9 cellular contexts compared by ENCODE assay signal in the genomic region with DNA sequence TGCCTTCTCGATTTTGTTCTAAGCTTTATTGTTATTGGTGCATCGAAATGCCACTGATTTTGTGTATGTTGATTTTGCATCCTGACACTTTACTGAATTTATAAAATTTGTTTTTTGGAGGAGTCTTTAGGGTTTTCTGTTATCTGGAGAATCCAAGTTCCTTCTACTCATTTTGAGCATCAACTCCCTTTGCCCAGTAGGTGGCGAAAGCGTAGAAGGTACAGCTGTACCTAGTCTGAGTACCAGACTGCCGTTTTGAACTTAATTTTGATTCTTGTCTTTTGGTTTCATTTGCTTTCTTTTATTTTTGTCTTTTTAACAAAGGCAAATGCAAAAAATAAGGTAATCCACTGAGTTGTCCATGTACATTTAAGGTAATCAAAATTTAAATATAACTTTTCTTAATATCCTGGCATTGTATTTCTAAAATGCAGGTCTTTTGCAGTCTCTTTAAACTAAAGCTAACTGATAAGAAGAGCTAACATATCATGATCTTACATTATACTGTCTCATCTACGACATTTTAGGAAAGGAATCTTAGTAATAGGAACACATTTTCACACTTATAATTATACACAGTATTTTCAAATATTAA.
A peak's percentile ranks its signal among the peaks of the same experiment; 100 is the strongest.
DNase-seq lines count a peak whose midpoint lies in the region; ATAC-seq and TF ChIP-seq lines count a peak whose summit lies in the region.
"Had no signal": no experiment of that assay in that cellular context is flagged by ENCODE, and none has a peak within 500 bp of the region (broad histone marks: within the 10 kb centered on the region; RNA-seq: fewer than 3 reads in every experiment).

No MANE protein-coding gene starts in this region.

- no peak overlapping the region for H3K4me3 Mint-ChIP-seq in activated CD4-positive, alpha-beta T cell treated with anti-CD3 and anti-CD28 coated beads for 36 hours
- H3K4me3 Mint-ChIP-seq in memory B cell, result no peak overlapping the region
- H3K4me3 Mint-ChIP-seq: stimulated activated naive CD8-positive, alpha-beta T cell treated with anti-CD3 and anti-CD28 coated beads, Interleukin-15, Interleukin-2, amounts not matched to agents 100 ng/mL and 50 ng/mL, for 24 hours had no signal

- H3K4me3 ChIP-seq in Jurkat, Clone E6-1 (ENCODE audit: low read length), result no peak overlapping the region
- H3K4me3 ChIP-seq in vagina, result no peak overlapping the region

- no peaks in the 10 kb centered on the region for H3K27me3 ChIP-seq in vagina

- H3K27me3 Mint-ChIP-seq in activated CD4-positive, alpha-beta T cell treated with anti-CD3 and anti-CD28 coated beads for 36 hours, result peaks cover 28% of the 10 kb centered on the region
- H3K27me3 Mint-ChIP-seq in memory B cell, result peaks cover 17% of the 10 kb centered on the region

- H3K36me3 Mint-ChIP-seq in activated CD4-positive, alpha-beta T cell treated with anti-CD3 and anti-CD28 coated beads for 36 hours (ENCODE audit: low read depth), result no peaks in the 10 kb centered on the region
- H3K36me3 Mint-ChIP-seq in memory B cell, result no peaks in the 10 kb centered on the region

- peak; percentile 70 for ATAC-seq in activated CD4-positive, alpha-beta T cell treated with anti-CD3 and anti-CD28 coated beads for 36 hours
- ATAC-seq in GM21390 (IDR thresholded peaks at IDR 0.05; ENCODE audit: unreplicated experiment), result peak; percentile 76
- peak; percentile 22 for ATAC-seq in memory B cell (ENCODE audit: low read depth)

- DNase-seq in activated CD4-positive, alpha-beta T cell treated with anti-CD3 and anti-CD28 coated beads for 36 hours, result peak; percentile 66
- no peak for DNase-seq in activated CD4-positive, alpha-beta T cell treated with anti-CD3 and anti-CD28 coated beads for 1 hour
- peak; percentile 41 for DNase-seq in Jurkat, Clone E6-1 (ENCODE audit: low read depth, low spot score)
- DNase-seq in RWPE1 (ENCODE audit: low spot score) (peak; percentile 13), dedifferentiated amniotic fluid mesenchymal stem cell (ENCODE audit: extremely low spot score) (peak; percentile 80), memory B cell (ENCODE audit: low spot score in 2 of 2) (no peak), vagina (ENCODE audit: extremely low spot score in 2 of 2) (no peak)

- CTCF ChIA-PET in activated CD4-positive, alpha-beta T cell treated with anti-CD3 and anti-CD28 coated beads for 36 hours (lab: Charles Lee), result interaction anchor here (0.6 to 5.3 kb wide), 15 partner anchors 8 to 668 kb away, joined by 3 to 82 read pairs (median 5); a partner anchor contains a TSS
- CTCF ChIA-PET in RWPE1 (lab: Yijun Ruan, JAX), result interaction anchor here (0.6 to 1.2 kb wide), 5 partner anchors 64 to 468 kb away, joined by 3 to 5 read pairs (median 3); no protein-coding TSS in a partner anchor

- H3K4me1 ChIP-seq in vagina, result no peaks in the 10 kb centered on the region

- H3K27ac ChIP-seq in RWPE1 (no peak overlapping the region), vagina (no peak overlapping the region)

- no peaks in the 10 kb centered on the region for H3K9me3 ChIP-seq in vagina

- intact Hi-C loops in activated CD4-positive, alpha-beta T cell treated with anti-CD3 and anti-CD28 coated beads for 36 hours (cut with DNase I, micrococcal nuclease), result loop anchor here in 1 of 2 experiments (1.0 to 10.0 kb wide), 3 partner anchors 469 to 1135 kb away; no protein-coding TSS in a partner anchor
- intact Hi-C loops in vagina (cut with DNase I), result loop anchor here (2.0 to 10.0 kb wide), 2 partner anchors 467 to 645 kb away; no protein-coding TSS in a partner anchor

- POLR2A ChIA-PET in activated CD4-positive, alpha-beta T cell treated with anti-CD3 and anti-CD28 coated beads for 36 hours (lab: Charles Lee), result no interaction called here
- POLR2A ChIA-PET in RWPE1 (lab: Yijun Ruan, JAX; ENCODE audit: low non-redundant PET), result no interaction called here

- no peaks in the 10 kb centered on the region for H3K4me1 Mint-ChIP-seq in activated CD4-positive, alpha-beta T cell treated with anti-CD3 and anti-CD28 coated beads for 36 hours
- H3K4me1 Mint-ChIP-seq in memory B cell, result peaks cover 2% of the 10 kb centered on the region

- H3K9me3 Mint-ChIP-seq in activated CD4-positive, alpha-beta T cell treated with anti-CD3 and anti-CD28 coated beads for 36 hours (ENCODE audit: low read depth), result no peaks in the 10 kb centered on the region
- no peaks in the 10 kb centered on the region for H3K9me3 Mint-ChIP-seq in memory B cell
- H3K9me3 Mint-ChIP-seq: stimulated activated naive CD8-positive, alpha-beta T cell treated with anti-CD3 and anti-CD28 coated beads, Interleukin-15, Interleukin-2, amounts not matched to agents 100 ng/mL and 50 ng/mL, for 24 hours had no signal

- H3K27ac Mint-ChIP-seq in activated CD4-positive, alpha-beta T cell treated with anti-CD3 and anti-CD28 coated beads for 36 hours, result no peak overlapping the region
- no peak overlapping the region for H3K27ac Mint-ChIP-seq in memory B cell
- H3K27ac Mint-ChIP-seq: stimulated activated naive CD8-positive, alpha-beta T cell treated with anti-CD3 and anti-CD28 coated beads, Interleukin-15, Interleukin-2, amounts not matched to agents 100 ng/mL and 50 ng/mL, for 24 hours had no signal

- no peaks in the 10 kb centered on the region for H3K36me3 ChIP-seq in vagina

- no peak for TF ChIP-seq POLR2A in vagina (IDR thresholded peaks at IDR 0.05)

- TF ChIP-seq CTCF in RWPE1 (conservative IDR thresholded peaks at IDR 0.05; ENCODE audit: low read depth) (peak; percentile 85), vagina (IDR thresholded peaks at IDR 0.05) (peak; percentile 34 to 46 (median 45))

Comparison
In these comparisons a context has a peak if more than half of its experiments do, and no peak if none do; other contexts are left out.
1. DNase-seq: peak in activated CD4-positive, alpha-beta T cell treated with anti-CD3 and anti-CD28 coated beads for 36 hours (single experiment), Jurkat, Clone E6-1 (single experiment), RWPE1 (single experiment) and dedifferentiated amniotic fluid mesenchymal stem cell (single experiment); none in activated CD4-positive, alpha-beta T cell treated with anti-CD3 and anti-CD28 coated beads for 1 hour (single experiment), memory B cell (0 of 2) and vagina (0 of 2).
2. ATAC-seq: peak in every context shown above with its lines; median percentile 76 in GM21390; 70 in activated CD4-positive, alpha-beta T cell treated with anti-CD3 and anti-CD28 coated beads for 36 hours; 22 in memory B cell.